Comparison of ENCODE assay signal across 21 cellular contexts in the genomic region with DNA sequence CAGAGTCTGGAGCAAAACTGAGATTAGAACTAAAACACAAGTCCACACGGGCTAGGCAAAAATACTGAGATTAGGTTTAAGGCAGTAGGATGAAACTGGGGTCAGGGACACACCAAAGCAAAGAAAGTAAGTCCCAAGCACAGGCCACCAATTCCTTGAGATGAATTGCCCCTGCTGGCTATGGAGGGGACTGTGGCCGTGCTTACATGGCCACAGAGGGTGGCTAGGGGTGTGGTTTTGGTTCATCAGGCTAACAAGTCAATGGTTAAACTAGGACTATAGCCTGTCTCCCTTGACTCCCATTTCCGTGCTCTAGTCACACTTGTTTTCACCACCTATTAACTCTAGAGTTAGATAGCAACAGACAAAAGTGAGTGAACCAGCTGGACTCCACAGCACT.
DNase-seq lines count a peak whose midpoint lies in the region; ATAC-seq and TF ChIP-seq lines count a peak whose summit lies in the region.
"Had no signal": no experiment of that assay in that cellular context is flagged by ENCODE, and none has a peak within 500 bp of the region (broad histone marks: within the 10 kb centered on the region; RNA-seq: fewer than 3 reads in every experiment).

No MANE protein-coding gene starts in this region.

- H3K4me1 Mint-ChIP-seq in H9 (peaks cover 4 to 13% of the 10 kb centered on the region in 2 experiments; a peak in 3 of 4 replicates), WTC11 (peaks cover 12% of the 10 kb centered on the region)
- H3K4me1 Mint-ChIP-seq: IgD-negative memory B cell had no signal

- no peak for TF ChIP-seq POLR2A in uterus (IDR thresholded peaks at IDR 0.05)
- TF ChIP-seq POLR2A in suprapubic skin (IDR thresholded peaks at IDR 0.05) = no peak

- WGBS in H9 (ENCODE audit: extremely low coverage, insufficient read length, low lambda C conversion rate) = no CpG with 5 or more reads among the region's 3 CpGs
- 82% methylated on average over 3 of the region's 3 CpGs for WGBS in suprapubic skin

- DNase-seq in H9 (peak; percentile 31), WTC11 (ENCODE audit: low spot score) (no peak), iPS-NIHi7 (ENCODE audit: extremely low spot score) (peak; percentile 29), uterus (no peak), suprapubic skin (ENCODE audit: low spot score in 2 of 2) (no peak)
- DNase-seq in activated naive CD4-positive, alpha-beta T cell treated with anti-CD3 and anti-CD28 coated beads, Interleukin-2, amount 50 U/mL, for 72 hours (ENCODE audit: low spot score in 2 of 2) = no peak
- DNase-seq: CD4-positive, alpha-beta T cell; COR-L47; DND-41; Karpas-422; NCI-H1694; NCI-H2081; NCI-H2171 treated with DMSO at 0.1 percent for 48 hours; NCI-H524 treated with DMSO at 0.1 percent for 48 hours; PC-3; RPMI8226; SHP77; SW 1271 had no signal

- H4K20me1 ChIP-seq in H9 (ENCODE audit: control insufficient read depth, insufficient read depth, insufficient read length) = no peaks in the 10 kb centered on the region
- H4K20me1 ChIP-seq: BLaER1 had no signal

- H2BK12ac ChIP-seq in H9 (ENCODE audit: insufficient read length, low read depth, low read length) = no peak overlapping the region

- no peak overlapping the region for H2BK20ac ChIP-seq in H9 (ENCODE audit: low read depth, low read length, poor library complexity, severe bottlenecking)

- H3K18ac ChIP-seq in H9 (ENCODE audit: insufficient read length, low read depth, low read length) = no peak overlapping the region

- POLR2A ChIA-PET in WTC11 (lab: Charles Lee) = no interaction called here

- H3K4me3 Mint-ChIP-seq in H9 = no peak overlapping the region
- no peak overlapping the region for H3K4me3 Mint-ChIP-seq in WTC11
- H3K4me3 Mint-ChIP-seq: CD4-positive, alpha-beta T cell; IgD-negative memory B cell had no signal

- H3K23ac ChIP-seq in H9 (ENCODE audit: insufficient read length, low read depth, low read length) = no peak overlapping the region

- no peaks in the 10 kb centered on the region for H3K79me1 ChIP-seq in H9 (ENCODE audit: insufficient read depth, low read depth, low read length, poor library complexity, severe bottlenecking)

- no peak overlapping the region for H3K56ac ChIP-seq in H9 (ENCODE audit: insufficient read length, low read depth, low read length)

- H3K27ac ChIP-seq in H9 (ENCODE audit: insufficient read length, low read depth, low read length) (no peak overlapping the region), uterus (peak overlapping the region; percentile 33 to 82), suprapubic skin (no peak overlapping the region)
- H3K27ac ChIP-seq: BLaER1 had no signal

- TF ChIP-seq CTCF in H9 (conservative IDR thresholded peaks at IDR 0.05) = peak; percentile 35; the same call in 1 of the 3 replicates
- no peak for TF ChIP-seq CTCF in WTC11 (IDR thresholded peaks at IDR 0.05)
- TF ChIP-seq CTCF in uterus (IDR thresholded peaks at IDR 0.05) = no peak
- TF ChIP-seq CTCF in suprapubic skin (IDR thresholded peaks at IDR 0.05) = no peak

- CTCF ChIA-PET in WTC11 (lab: Charles Lee) = interaction anchor here (1.1 kb wide), 1 partner anchor 8 kb away, joined by 3 read pairs; no protein-coding TSS in a partner anchor

- H3K27me3 Mint-ChIP-seq in H9 (ENCODE audit: low read depth) (no peaks in the 10 kb centered on the region), WTC11 (ENCODE audit: low read depth) (no peaks in the 10 kb centered on the region; the same call in 1 of the 2 replicates)
- H3K27me3 Mint-ChIP-seq: IgD-negative memory B cell had no signal

- no peak overlapping the region for H2BK5ac ChIP-seq in H9 (ENCODE audit: insufficient read length, low read length)

- H3K9ac ChIP-seq in H9 (ENCODE audit: extremely low read depth, insufficient read length, low read length) = no peak overlapping the region
- H3K9ac ChIP-seq: BLaER1 had no signal

- intact Hi-C loops in uterus (cut with DNase I; ENCODE audit: low total_unique reads) = no loop called here

- H3K14ac ChIP-seq in H9 (ENCODE audit: insufficient read depth, low read length) = no peak overlapping the region

- H3K9me3 ChIP-seq in H9 (ENCODE audit: control insufficient read depth, low read depth, low read length) (no peaks in the 10 kb centered on the region), uterus (peaks cover 0 to under 1% of the 10 kb centered on the region in 2 donors), suprapubic skin (no peaks in the 10 kb centered on the region)

- H3K23me2 ChIP-seq in H9 (ENCODE audit: insufficient read length, low read depth, low read length, poor library complexity, severe bottlenecking) = no peaks in the 10 kb centered on the region

- H3K36me3 ChIP-seq in uterus (no peaks in the 10 kb centered on the region), suprapubic skin (no peaks in the 10 kb centered on the region)
- H3K36me3 ChIP-seq: BLaER1 had no signal

- H3K27ac Mint-ChIP-seq in H9 (no peak overlapping the region; a peak in 1 of 7 replicates), WTC11 (no peak overlapping the region)
- no peak overlapping the region for H3K27ac Mint-ChIP-seq in activated naive CD4-positive, alpha-beta T cell treated with anti-CD3 and anti-CD28 coated beads, Interleukin-2, amount 50 U/mL, for 72 hours
- H3K27ac Mint-ChIP-seq: CD4-positive, alpha-beta T cell; IgD-negative memory B cell had no signal

- no peak overlapping the region for H2BK120ac ChIP-seq in H9 (ENCODE audit: low read depth, low read length, poor library complexity, severe bottlenecking)

- H3K9me3 Mint-ChIP-seq in H9 (peaks cover 3 to 8% of the 10 kb centered on the region in 2 experiments; a peak in 4 of 5 replicates), WTC11 (peaks cover 14% of the 10 kb centered on the region)
- H3K9me3 Mint-ChIP-seq in activated naive CD4-positive, alpha-beta T cell treated with anti-CD3 and anti-CD28 coated beads, Interleukin-2, amount 50 U/mL, for 72 hours = peaks cover 4 to 6% of the 10 kb centered on the region in 2 donors

- no peak overlapping the region for H4K5ac ChIP-seq in H9 (ENCODE audit: insufficient read length, low read depth, low read length)

- no peak overlapping the region for H3K4ac ChIP-seq in H9 (ENCODE audit: low read depth, low read length)

- H3K36me3 Mint-ChIP-seq in H9 (ENCODE audit: insufficient read depth in 1 of 3, low read depth in 3 of 3) = peaks cover 0 to 3% (median 1%) of the 10 kb centered on the region in 3 experiments; a peak in 3 of 7 replicates
- H3K36me3 Mint-ChIP-seq in WTC11 = peaks cover 5% of the 10 kb centered on the region
- peaks cover 0 to 10% of the 10 kb centered on the region in 2 donors for H3K36me3 Mint-ChIP-seq in activated naive CD4-positive, alpha-beta T cell treated with anti-CD3 and anti-CD28 coated beads, Interleukin-2, amount 50 U/mL, for 72 hours
- H3K36me3 Mint-ChIP-seq: IgD-negative memory B cell had no signal

- no peak overlapping the region for H4K8ac ChIP-seq in H9 (replicated peaks; ENCODE audit: insufficient read length, low read depth, low read length)

- TF ChIP-seq EP300 in suprapubic skin (IDR thresholded peaks at IDR 0.05) = no peak

- no peak overlapping the region for H4K91ac ChIP-seq in H9 (ENCODE audit: insufficient read length, low read depth, low read length)

- H3K4me3 ChIP-seq in uterus (no peak overlapping the region), suprapubic skin (no peak overlapping the region)
- H3K4me3 ChIP-seq: BLaER1 had no signal

- no peak overlapping the region for H2AFZ ChIP-seq in H9 (ENCODE audit: low read length)

- no peak overlapping the region for H2AK5ac ChIP-seq in H9 (ENCODE audit: insufficient read length, low read length)

- no peaks in the 10 kb centered on the region for H3K79me2 ChIP-seq in H9 (ENCODE audit: insufficient read depth, low read length)

- no peak overlapping the region for H3K4me2 ChIP-seq in H9 (ENCODE audit: insufficient read depth, insufficient read length, low read length)
- H3K4me2 ChIP-seq: BLaER1 had no signal

- peak; percentile 76 for ATAC-seq in WTC11
- no peak for ATAC-seq in HG03354 (IDR thresholded peaks at IDR 0.05; ENCODE audit: poor library complexity, severe bottlenecking, unreplicated experiment)
- ATAC-seq in activated naive CD4-positive, alpha-beta T cell treated with anti-CD3 and anti-CD28 coated beads, Interleukin-2, amount 50 U/mL, for 72 hours = no peak
- ATAC-seq: PC-3 had no signal

- H3K27me3 ChIP-seq in H9 (ENCODE audit: insufficient read depth, low read length) (peaks cover 2% of the 10 kb centered on the region; the same call in 1 of the 2 replicates), uterus (no peaks in the 10 kb centered on the region), suprapubic skin (no peaks in the 10 kb centered on the region)
- H3K27me3 ChIP-seq: BLaER1 had no signal

- H2BK15ac ChIP-seq in H9 (ENCODE audit: low read depth, low read length) = no peak overlapping the region

- H3T11ph ChIP-seq in H9 (ENCODE audit: low read length) = no peak overlapping the region

- H3K4me1 ChIP-seq in H9 (ENCODE audit: insufficient read depth, low read length) (no peaks in the 10 kb centered on the region), uterus (peaks cover 0 to 17% of the 10 kb centered on the region in 2 donors), suprapubic skin (no peaks in the 10 kb centered on the region)
- H3K4me1 ChIP-seq: BLaER1 had no signal

TF ChIP-seq in WTC11, 78 proteins besides CTCF, POLR2A, EP300 and RAD21 (continues in another document):
- TF ChIP-seq, protein P1, sequence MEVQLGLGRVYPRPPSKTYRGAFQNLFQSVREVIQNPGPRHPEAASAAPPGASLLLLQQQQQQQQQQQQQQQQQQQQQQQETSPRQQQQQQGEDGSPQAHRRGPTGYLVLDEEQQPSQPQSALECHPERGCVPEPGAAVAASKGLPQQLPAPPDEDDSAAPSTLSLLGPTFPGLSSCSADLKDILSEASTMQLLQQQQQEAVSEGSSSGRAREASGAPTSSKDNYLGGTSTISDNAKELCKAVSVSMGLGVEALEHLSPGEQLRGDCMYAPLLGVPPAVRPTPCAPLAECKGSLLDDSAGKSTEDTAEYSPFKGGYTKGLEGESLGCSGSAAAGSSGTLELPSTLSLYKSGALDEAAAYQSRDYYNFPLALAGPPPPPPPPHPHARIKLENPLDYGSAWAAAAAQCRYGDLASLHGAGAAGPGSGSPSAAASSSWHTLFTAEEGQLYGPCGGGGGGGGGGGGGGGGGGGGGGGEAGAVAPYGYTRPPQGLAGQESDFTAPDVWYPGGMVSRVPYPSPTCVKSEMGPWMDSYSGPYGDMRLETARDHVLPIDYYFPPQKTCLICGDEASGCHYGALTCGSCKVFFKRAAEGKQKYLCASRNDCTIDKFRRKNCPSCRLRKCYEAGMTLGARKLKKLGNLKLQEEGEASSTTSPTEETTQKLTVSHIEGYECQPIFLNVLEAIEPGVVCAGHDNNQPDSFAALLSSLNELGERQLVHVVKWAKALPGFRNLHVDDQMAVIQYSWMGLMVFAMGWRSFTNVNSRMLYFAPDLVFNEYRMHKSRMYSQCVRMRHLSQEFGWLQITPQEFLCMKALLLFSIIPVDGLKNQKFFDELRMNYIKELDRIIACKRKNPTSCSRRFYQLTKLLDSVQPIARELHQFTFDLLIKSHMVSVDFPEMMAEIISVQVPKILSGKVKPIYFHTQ (CRISPR knock-in tag; IDR thresholded peaks at IDR 0.05) = no peak

Comparison
In these comparisons a context has a peak if more than half of its experiments do, and no peak if none do; other contexts are left out.
1. DNase-seq: peak in H9 (single experiment) and iPS-NIHi7 (single experiment); none in WTC11 (single experiment), uterus (0 of 2), suprapubic skin (0 of 2) and activated naive CD4-positive, alpha-beta T cell treated with anti-CD3 and anti-CD28 coated beads, Interleukin-2, amount 50 U/mL, for 72 hours (0 of 2).
2. H3K27ac ChIP-seq: peak in uterus (2 of 2); none in H9 (single experiment) and suprapubic skin (single experiment).